Comparison of ENCODE assay signal across 1 cellular context in the genomic region with DNA sequence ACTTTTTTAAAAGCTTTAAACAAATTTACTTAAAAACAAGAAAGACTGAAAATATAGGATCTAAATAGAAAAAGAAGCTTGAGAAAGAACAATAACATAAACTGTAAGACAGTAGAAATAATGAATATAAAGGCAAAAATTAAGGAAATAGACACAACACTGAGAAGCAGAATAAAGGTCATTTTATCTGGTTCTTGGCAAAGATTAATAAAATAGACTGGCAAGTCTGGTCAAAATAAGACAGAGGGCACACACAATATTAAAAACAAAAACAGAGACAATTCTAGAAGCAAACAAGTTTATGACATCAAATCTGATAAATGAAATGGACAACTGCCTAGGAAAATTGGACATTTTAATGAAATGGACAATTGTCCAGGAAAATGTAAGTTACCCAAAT.
TF ChIP-seq lines count a peak whose summit lies in the region.

No MANE protein-coding gene starts in this region.

TF ChIP-seq in SK-N-SH, 30 proteins besides CTCF, POLR2A, EP300 and RAD21 (continued from another document):
- TF ChIP-seq TAF1 (IDR thresholded peaks at IDR 0.05; ENCODE audit: borderline replicate concordance, low read depth, low read length) (no peak), YY1 (IDR thresholded peaks at IDR 0.05; ENCODE audit: low read depth) (no peak), JUND (IDR thresholded peaks at IDR 0.05) (no peak), SMC3 (IDR thresholded peaks at IDR 0.05; ENCODE audit: low read depth, low read length) (no peak)
- TF ChIP-seq, protein P1, sequence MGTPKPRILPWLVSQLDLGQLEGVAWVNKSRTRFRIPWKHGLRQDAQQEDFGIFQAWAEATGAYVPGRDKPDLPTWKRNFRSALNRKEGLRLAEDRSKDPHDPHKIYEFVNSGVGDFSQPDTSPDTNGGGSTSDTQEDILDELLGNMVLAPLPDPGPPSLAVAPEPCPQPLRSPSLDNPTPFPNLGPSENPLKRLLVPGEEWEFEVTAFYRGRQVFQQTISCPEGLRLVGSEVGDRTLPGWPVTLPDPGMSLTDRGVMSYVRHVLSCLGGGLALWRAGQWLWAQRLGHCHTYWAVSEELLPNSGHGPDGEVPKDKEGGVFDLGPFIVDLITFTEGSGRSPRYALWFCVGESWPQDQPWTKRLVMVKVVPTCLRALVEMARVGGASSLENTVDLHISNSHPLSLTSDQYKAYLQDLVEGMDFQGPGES (IDR thresholded peaks at IDR 0.05; ENCODE audit: low read depth, low read length), result no peak
TF ChIP-seq in SK-N-SH: peak in this region for 0.
